ENCODE assay signal across 27 cellular contexts in genomic region chr2:46899053-46899452, GRCh38.
"Had no signal": no experiment of that assay in that cellular context is flagged by ENCODE, and none has a peak within 500 bp of the region (broad histone marks: within the 10 kb centered on the region; RNA-seq: fewer than 3 reads in every experiment).

No MANE protein-coding gene starts in this region.

- H3K4me3 Mint-ChIP-seq: stimulated activated effector memory CD8-positive, alpha-beta T cell treated with anti-CD3 and anti-CD28 coated beads, Interleukin-12 subunit alpha, Interleukin-12 subunit beta, amount 100 ng/mL, for 72 hours; stimulated activated memory B cell treated with anti-CD40 and anti-IgM and Interleukin-4, amounts not matched to agents 10 μg/mL and 1 μg/mL and 100 μg/mL, for 72 hours; stimulated activated naive B cell treated with anti-CD40 and anti-IgM and Interleukin-4, amounts not matched to agents 10 μg/mL and 1 μg/mL and 100 μg/mL, for 72 hours; stimulated activated naive CD8-positive, alpha-beta T cell treated with anti-CD3 and anti-CD28 coated beads, Interleukin-15, amount 100 ng/mL, for 72 hours; stimulated activated naive CD8-positive, alpha-beta T cell treated with anti-CD3 and anti-CD28 coated beads, Interleukin-15, Interleukin-2, amounts not matched to agents 100 ng/mL and 50 ng/mL, for 24 hours; type B pancreatic cell had no signal

- H3K27me3 ChIP-seq: stomach, suprapubic skin, thyroid gland, tibial artery, tibial nerve, transverse colon, upper lobe of left lung, upper lobe of right lung, uterus, vagina had no signal

- H3K4me1 ChIP-seq: stomach, suprapubic skin, thyroid gland, tibial artery, tibial nerve, transverse colon, upper lobe of left lung, upper lobe of right lung, uterus, vagina had no signal

- H3K27me3 Mint-ChIP-seq: stimulated activated memory B cell treated with anti-CD40 and anti-IgM and Interleukin-4, amounts not matched to agents 10 μg/mL and 1 μg/mL and 100 μg/mL, for 72 hours; stimulated activated naive B cell treated with anti-CD40 and anti-IgM and Interleukin-4, amounts not matched to agents 10 μg/mL and 1 μg/mL and 100 μg/mL, for 72 hours; stimulated activated naive CD8-positive, alpha-beta T cell treated with anti-CD3 and anti-CD28 coated beads, Interleukin-15, amount 100 ng/mL, for 72 hours; stimulated activated naive CD8-positive, alpha-beta T cell treated with anti-CD3 and anti-CD28 coated beads, Interleukin-15, Interleukin-2, amounts not matched to agents 100 ng/mL and 50 ng/mL, for 24 hours; type B pancreatic cell had no signal

- DNase-seq: stimulated activated CD4-positive, alpha-beta T cell treated with anti-CD3 and anti-CD28 coated beads, Interleukin-2, amount 100 ng/mL, for 24 hours; stimulated activated CD4-positive, alpha-beta T cell treated with anti-CD3 and anti-CD28 coated beads, Interleukin-2, amount 100 ng/mL, for 48 hours; stimulated activated CD4-positive, alpha-beta T cell treated with anti-CD3 and anti-CD28 coated beads, Interleukin-4, amount 100 ng/mL, for 1 hour; stimulated activated CD4-positive, alpha-beta T cell treated with anti-CD3 and anti-CD28 coated beads, Interleukin-4, amount 100 ng/mL, for 24 hours; stimulated activated CD4-positive, alpha-beta T cell treated with anti-CD3 and anti-CD28 coated beads, Interleukin-4, amount 100 ng/mL, for 4 hours; stimulated activated CD8-positive, alpha-beta memory T cell treated with anti-CD3 and anti-CD28 coated beads, Interleukin-4, amount 100 ng/mL, for 48 hours; stimulated activated naive B cell treated with anti-CD40 and anti-IgM and Interleukin-4, amounts not matched to agents 10 μg/mL and 1 μg/mL and 100 μg/mL, for 72 hours; stimulated activated naive CD4-positive, alpha-beta T cell; stimulated activated naive CD4-positive, alpha-beta T cell treated with Interleukin-2 at 50 U/mL for 16 hours; stimulated activated naive CD8-positive, alpha-beta T cell treated with anti-CD3 and anti-CD28 coated beads, Interleukin-15, amount 100 ng/mL, for 72 hours; stimulated activated naive CD8-positive, alpha-beta T cell treated with anti-CD3 and anti-CD28 coated beads, Interleukin-15, Interleukin-2, amounts not matched to agents 100 U/mL and 50 U/mL, for 24 hours; stomach; substantia nigra; thyroid gland; tibial artery; transverse colon; upper lobe of left lung; upper lobe of right lung; uterus had no signal

- H3K27ac ChIP-seq: stomach, suprapubic skin, thoracic aorta, thyroid gland, tibial artery, tibial nerve, transverse colon, upper lobe of left lung, upper lobe of right lung, uterus, vagina had no signal

- ATAC-seq: stimulated activated effector memory CD8-positive, alpha-beta T cell treated with anti-CD3 and anti-CD28 coated beads, Interleukin-12 subunit alpha, Interleukin-12 subunit beta, amount 100 ng/mL, for 72 hours; stimulated activated memory B cell treated with anti-CD40 and anti-IgM and Interleukin-4, amounts not matched to agents 10 μg/mL and 1 μg/mL and 100 μg/mL, for 72 hours; stimulated activated naive B cell treated with anti-CD40 and anti-IgM and Interleukin-4, amounts not matched to agents 10 μg/mL and 1 μg/mL and 100 μg/mL, for 72 hours; stimulated activated naive CD8-positive, alpha-beta T cell treated with anti-CD3 and anti-CD28 coated beads, Interleukin-15, amount 100 ng/mL, for 72 hours; stimulated activated naive CD8-positive, alpha-beta T cell treated with anti-CD3 and anti-CD28 coated beads, Interleukin-15, Interleukin-2, amounts not matched to agents 100 U/mL and 50 U/mL, for 24 hours; upper lobe of right lung had no signal

- H3K27ac Mint-ChIP-seq: stimulated activated effector memory CD8-positive, alpha-beta T cell treated with anti-CD3 and anti-CD28 coated beads, Interleukin-12 subunit alpha, Interleukin-12 subunit beta, amount 100 ng/mL, for 72 hours; stimulated activated memory B cell treated with anti-CD40 and anti-IgM and Interleukin-4, amounts not matched to agents 10 μg/mL and 1 μg/mL and 100 μg/mL, for 72 hours; stimulated activated naive B cell treated with anti-CD40 and anti-IgM and Interleukin-4, amounts not matched to agents 10 μg/mL and 1 μg/mL and 100 μg/mL, for 72 hours; stimulated activated naive CD8-positive, alpha-beta T cell treated with anti-CD3 and anti-CD28 coated beads, Interleukin-15, amount 100 ng/mL, for 72 hours; stimulated activated naive CD8-positive, alpha-beta T cell treated with anti-CD3 and anti-CD28 coated beads, Interleukin-15, Interleukin-2, amounts not matched to agents 100 ng/mL and 50 ng/mL, for 24 hours; type B pancreatic cell had no signal

- H3K4me1 Mint-ChIP-seq: stimulated activated effector memory CD8-positive, alpha-beta T cell treated with anti-CD3 and anti-CD28 coated beads, Interleukin-12 subunit alpha, Interleukin-12 subunit beta, amount 100 ng/mL, for 72 hours; stimulated activated naive CD8-positive, alpha-beta T cell treated with anti-CD3 and anti-CD28 coated beads, Interleukin-15, amount 100 ng/mL, for 72 hours had no signal

- H3K36me3 ChIP-seq: thyroid gland, transverse colon, uterus had no signal

- H3K9me3 ChIP-seq: stomach, suprapubic skin, thoracic aorta, thyroid gland, tibial artery, tibial nerve, transverse colon, upper lobe of left lung, upper lobe of right lung, uterus, vagina had no signal

- H3K4me3 ChIP-seq: stomach, suprapubic skin, thoracic aorta, thyroid gland, tibial artery, tibial nerve, transverse colon, upper lobe of left lung, upper lobe of right lung, uterus, vagina had no signal

- H3K9me3 Mint-ChIP-seq: stimulated activated effector memory CD8-positive, alpha-beta T cell treated with anti-CD3 and anti-CD28 coated beads, Interleukin-12 subunit alpha, Interleukin-12 subunit beta, amount 100 ng/mL, for 72 hours; stimulated activated memory B cell treated with anti-CD40 and anti-IgM and Interleukin-4, amounts not matched to agents 10 μg/mL and 1 μg/mL and 100 μg/mL, for 72 hours; stimulated activated naive CD8-positive, alpha-beta T cell treated with anti-CD3 and anti-CD28 coated beads, Interleukin-15, amount 100 ng/mL, for 72 hours; stimulated activated naive CD8-positive, alpha-beta T cell treated with anti-CD3 and anti-CD28 coated beads, Interleukin-15, Interleukin-2, amounts not matched to agents 100 ng/mL and 50 ng/mL, for 24 hours; type B pancreatic cell had no signal
